34 cellular contexts compared by ENCODE assay signal in the genomic region with DNA sequence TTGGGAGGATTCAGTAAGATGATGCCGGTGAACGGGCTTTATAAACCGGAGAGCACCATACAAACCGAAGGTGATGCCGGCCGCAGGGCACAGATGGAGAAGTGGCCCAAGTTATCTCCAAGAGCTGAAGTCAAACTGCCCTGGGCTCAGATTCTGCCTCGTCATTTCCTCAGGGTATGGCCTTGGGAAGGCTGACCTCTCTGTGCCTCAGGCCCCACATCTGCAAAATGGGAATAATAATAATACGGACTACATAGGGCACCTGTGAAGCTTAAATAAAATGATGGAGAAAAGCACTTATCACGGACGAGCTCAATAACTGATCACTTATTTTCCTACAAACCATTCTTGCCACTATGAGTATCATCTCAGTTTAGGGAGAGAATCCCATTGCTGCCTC. TPM values are rescaled to one million over a fixed set of nuclear protein-coding genes. Genes with fewer than 3 reads are reported as not detected.
"Had no signal": no experiment of that assay in that cellular context is flagged by ENCODE, and none has a peak within 500 bp of the region (broad histone marks: within the 10 kb centered on the region; RNA-seq: fewer than 3 reads in every experiment).

No MANE protein-coding gene starts in this region.

- H3K4me3 ChIP-seq: adrenal gland, body of pancreas, cardiac muscle cell had no signal

- FAIRE-seq: astrocyte, TTC549 had no signal

- H3K36me3 ChIP-seq: adrenal gland, cardiac muscle cell had no signal

- H3K27ac ChIP-seq: adrenal gland, body of pancreas, cardiac muscle cell, VCaP had no signal

- H3K27me3 ChIP-seq: body of pancreas had no signal

- DNase-seq: activated B cell treated with CpG ODN at 0.5 μM for 24 hours; activated CD4-positive, alpha-beta memory T cell treated with anti-CD3 and anti-CD28 coated beads for 36 hours; activated CD4-positive, alpha-beta T cell treated with anti-CD3 and anti-CD28 coated beads for 4 hours; activated CD4-positive, alpha-beta T cell treated with anti-CD3 and anti-CD28 coated beads, Interleukin-2, amount 10 ng/mL, durations not matched to agents 24 days and 14 days; activated CD4-positive, alpha-beta T cell treated with anti-CD3 and anti-CD28 coated beads, Interleukin-2, amount 50 U/mL, for 1 hour; activated CD4-positive, alpha-beta T cell treated with anti-CD3 and anti-CD28 coated beads, Interleukin-2, amount 50 U/mL, for 4 hours; activated CD4-positive, CD25-positive, alpha-beta regulatory T cell treated with anti-CD3 and anti-CD28 coated beads, Interleukin-2, amount 50 U/mL, for 72 hours; activated CD8-positive, alpha-beta memory T cell treated with anti-CD3 and anti-CD28 coated beads, Interleukin-2, amount 50 U/mL, for 4 hours; activated CD8-positive, alpha-beta T cell treated with anti-CD3 and anti-CD28 coated beads for 36 hours; activated effector memory CD4-positive, alpha-beta T cell treated with anti-CD3 and anti-CD28 coated beads, Interleukin-2, amount 50 U/mL, for 16 hours; activated gamma-delta T cell treated with Interleukin-2 at 50 U/mL for 16 hours; activated naive CD4-positive, alpha-beta T cell; activated naive CD4-positive, alpha-beta T cell treated with anti-CD3 and anti-CD28 coated beads for 36 hours; activated naive CD4-positive, alpha-beta T cell treated with anti-CD3 and anti-CD28 coated beads, Interleukin-2, amount 50 U/mL, for 16 hours; activated naive CD8-positive, alpha-beta T cell treated with anti-CD3 and anti-CD28 coated beads for 36 hours; activated T-cell treated with anti-CD3 and anti-CD28 coated beads for 4 hours; activated T-cell treated with anti-CD3 and anti-CD28 coated beads, Interleukin-2, amount 50 U/mL, for 1 hour; activated T-cell treated with anti-CD3 and anti-CD28 coated beads, Interleukin-2, amount 50 U/mL, for 4 hours; activated T-cell treated with anti-CD3 and anti-CD28 coated beads, Interleukin-2, amount 50 U/mL, for 72 hours; adrenal gland; amniotic stem cell; aorta; body of pancreas; T-helper 1 cell; T-helper 2 cell; T-helper 9 cell had no signal

- ATAC-seq: activated CD8-positive, alpha-beta T cell treated with anti-CD3 and anti-CD28 coated beads for 36 hours; activated naive CD4-positive, alpha-beta T cell treated with anti-CD3 and anti-CD28 coated beads, Interleukin-2, amount 50 U/mL, for 72 hours; activated T-cell treated with anti-CD3 and anti-CD28 coated beads, Interleukin-2, amount 50 U/mL, for 4 hours; activated T-cell treated with anti-CD3 and anti-CD28 coated beads, Interleukin-2, amount 50 U/mL, for 72 hours; activated T-helper 17 cell treated with anti-CD3 and anti-CD28 coated beads, Interleukin-2, amount 50 U/mL, for 72 hours; body of pancreas had no signal

- H3K9me3 ChIP-seq: adrenal gland, body of pancreas had no signal

- H3K4me1 ChIP-seq: adrenal gland, body of pancreas had no signal

RNA-seq across cellular contexts. Expression of gene DSCAML1, which starts 29.9 kb away (rescaled TPM):
- total RNA-seq: activated T-cell treated with anti-CD3 and anti-CD28 coated beads, Interleukin-2, amount 50 U/mL, for 4 hours; activated T-helper 1 cell treated with anti-CD3 and anti-CD28 coated beads, Interleukin-12 subunit alpha, Interleukin-12 subunit beta, Interleukin-2, Interleukin-4 antibody, amounts not matched to agents 30 ng/mL and 10 ng/mL and 1 ng/mL, durations not matched to agents 14 hours and 24 hours and 36 hours had no signal
- polyA plus RNA-seq: cardiac muscle cell had no signal

RNA-seq across cellular contexts. Expression of gene FXYD2, which starts 57.5 kb away (rescaled TPM):
- total RNA-seq: activated CD4-positive, alpha-beta memory T cell treated with anti-CD3 and anti-CD28 coated beads for 36 hours; astrocyte; bronchial epithelial cell had no signal
